ENCODE assay signal across 8 cellular contexts in genomic region chr20:31560094-31560899, GRCh38. TPM values are rescaled to one million over a fixed set of nuclear protein-coding genes. Genes with fewer than 3 reads are reported as not detected.
DNase-seq lines count a peak whose midpoint lies in the region; ATAC-seq, FAIRE-seq and TF ChIP-seq lines count a peak whose summit lies in the region.

No MANE protein-coding gene starts in this region.

- H3K36me3 ChIP-seq in HUES48 (ENCODE audit: control insufficient read depth, insufficient read depth, low read length): peaks cover 54% of the 10 kb centered on the region
- H3K36me3 ChIP-seq in SJCRH30: peaks cover 38% of the 10 kb centered on the region
- H3K36me3 ChIP-seq in pancreas: peaks cover 0 to 51% (median 22%) of the 10 kb centered on the region in 3 donors
- peaks cover 0 to 82% (median 16%) of the 10 kb centered on the region in 3 donors for H3K36me3 ChIP-seq in tibial nerve

- no peak for TF ChIP-seq EP300 in tibial nerve (IDR thresholded peaks at IDR 0.05)

- no peak for TF ChIP-seq POLR2A in tibial nerve (IDR thresholded peaks at IDR 0.05)

- H3K27ac ChIP-seq in HUES48 (ENCODE audit: low read depth, low read length): peak overlapping the region; percentile 36
- H3K27ac ChIP-seq in SJCRH30: peak overlapping the region; percentile 44
- H3K27ac ChIP-seq in foreskin keratinocyte: peak overlapping the region; percentile 44
- H3K27ac ChIP-seq in pancreas: peak overlapping the region in 1 of 4 donors; percentile 52
- H3K27ac ChIP-seq in tibial nerve: peak overlapping the region in 3 of 4 donors; percentile 46 to 71 (median 48)

- intact Hi-C loops in pancreas (cut with DNase I): loop anchor here in 1 of 3 donors (5.0 kb wide), 1 partner anchor 52 kb away; no protein-coding TSS in a partner anchor

- ATAC-seq in foreskin keratinocyte (peak; percentile 55), pancreas (peak; percentile 36 to 65 (median 58)), GM21619 (IDR thresholded peaks at IDR 0.05; ENCODE audit: unreplicated experiment) (no peak)

- H3K4me3 ChIP-seq in HUES48 (ENCODE audit: low read depth, low read length) (no peak overlapping the region), SJCRH30 (no peak overlapping the region), pancreas (no peak overlapping the region), tibial nerve (no peak overlapping the region)

- 37 to 39% methylated on average over 7 of the region's 7 CpGs for WGBS in pancreas, 2 donors
- WGBS in tibial nerve, 2 donors: 25 to 28% methylated on average over 7 of the region's 7 CpGs

- peaks cover 11% of the 10 kb centered on the region for H3K4me1 ChIP-seq in HUES48 (ENCODE audit: control insufficient read depth, insufficient read depth, low read length)
- peaks cover 18% of the 10 kb centered on the region for H3K4me1 ChIP-seq in SJCRH30
- peaks cover 21% of the 10 kb centered on the region for H3K4me1 ChIP-seq in foreskin keratinocyte
- no peaks in the 10 kb centered on the region for H3K4me1 ChIP-seq in pancreas
- H3K4me1 ChIP-seq in tibial nerve: peaks cover 0 to 26% (median 4%) of the 10 kb centered on the region in 4 donors

- H3K27me3 ChIP-seq in HUES48 (ENCODE audit: control insufficient read depth, insufficient read depth, low read length) (no peaks in the 10 kb centered on the region), SJCRH30 (no peaks in the 10 kb centered on the region), foreskin keratinocyte (no peaks in the 10 kb centered on the region), pancreas (no peaks in the 10 kb centered on the region), tibial nerve (no peaks in the 10 kb centered on the region)

- TF ChIP-seq CTCF in foreskin keratinocyte (conservative IDR thresholded peaks at IDR 0.05) (peak; percentile 95), pancreas (IDR thresholded peaks at IDR 0.05) (peak; percentile 64 to 80 (median 73)), tibial nerve (IDR thresholded peaks at IDR 0.05) (peak; percentile 73 to 87 (median 86))

- H3K9me3 ChIP-seq in HUES48 (ENCODE audit: control insufficient read depth, insufficient read depth, low read length): no peaks in the 10 kb centered on the region
- no peaks in the 10 kb centered on the region for H3K9me3 ChIP-seq in SJCRH30 (replicated peaks)
- no peaks in the 10 kb centered on the region for H3K9me3 ChIP-seq in pancreas
- no peaks in the 10 kb centered on the region for H3K9me3 ChIP-seq in tibial nerve

- no peak for FAIRE-seq in pancreas (lab: Jason Lieb, UNC)

- H3K9ac ChIP-seq in HUES48 (ENCODE audit: low read depth, low read length): peak overlapping the region; percentile 28; the same call in 1 of the 2 replicates

- peak; percentile 68 for DNase-seq in GF-D8 (lab: John Stamatoyannopoulos, UW)
- peak; percentile 72 to 80 for DNase-seq in SJCRH30
- DNase-seq in activated effector memory CD4-positive, alpha-beta T cell treated with anti-CD3 and anti-CD28 coated beads, Interleukin-2, amount 50 U/mL, for 16 hours: peak; percentile 92
- peak; percentile 59 to 61 for DNase-seq in foreskin keratinocyte
- DNase-seq in pancreas: peak in 4 of 6 donors; percentile 39 to 77 (median 62)
- DNase-seq in tibial nerve (ENCODE audit: low spot score in 2 of 2): peak; percentile 48 to 65

RNA-seq across cellular contexts. Expression of gene ID1, which starts 44.8 kb away (rescaled TPM):
- 71.6 and 73.9 TPM in 2 replicates for total RNA-seq in SJCRH30 (2014; rRNA removed; shearing (Covaris generic))
- total RNA-seq in foreskin keratinocyte: 18.8 and 27.9 TPM in 2 replicates
- 21.4 and 31.9 TPM in 2 replicates for polyA plus RNA-seq in foreskin keratinocyte
- total RNA-seq in pancreas: 10 to 100 TPM in 5 of 6 donors, 1 to 10 TPM in 1; 9.5 to 39.3 (median 17.4) TPM
- polyA plus RNA-seq in pancreas: 10 to 100 TPM; 50.9 to 64.7 TPM
- total RNA-seq in tibial nerve: 100 to 1,000 TPM; 524 to 962 (median 571) TPM

RNA-seq across cellular contexts. Expression of gene HM13, which starts 46.1 kb away (rescaled TPM):
- total RNA-seq in SJCRH30 (2014; rRNA removed; shearing (Covaris generic)): 101 and 105 TPM in 2 replicates
- total RNA-seq in foreskin keratinocyte: 105 and 125 TPM in 2 replicates
- 132 and 150 TPM in 2 replicates for polyA plus RNA-seq in foreskin keratinocyte
- 100 to 1,000 TPM; 139 to 237 (median 184) TPM for total RNA-seq in pancreas
- 100 to 1,000 TPM; 178 to 286 TPM for polyA plus RNA-seq in pancreas
- total RNA-seq in tibial nerve: 10 to 100 TPM; 54.8 to 86.7 (median 75.8) TPM
